8 cellular contexts compared by ENCODE assay signal in genomic region chr3:52231502-52232278, GRCh38. TPM values are rescaled to one million over a fixed set of nuclear protein-coding genes. Genes with fewer than 3 reads are reported as not detected.
DNase-seq lines count a peak whose midpoint lies in the region; ATAC-seq and TF ChIP-seq lines count a peak whose summit lies in the region.

No MANE protein-coding gene starts in this region.

- H3K27me3 ChIP-seq in BJ (ENCODE audit: control insufficient read depth, insufficient read depth, low read length): no peaks in the 10 kb centered on the region

- TF ChIP-seq CTCF in BJ (IDR thresholded peaks at IDR 0.05; ENCODE audit: insufficient read depth, low read depth, low read length) (peak; percentile 95), fibroblast of pulmonary artery (IDR thresholded peaks at IDR 0.05; ENCODE audit: low read length, missing control alignments) (peak; percentile 81)

- peaks cover 14% of the 10 kb centered on the region for H3K36me3 Mint-ChIP-seq in activated T-cell treated with anti-CD3 and anti-CD28 coated beads, Interleukin-2, amount 50 U/mL, for 4 hours (ENCODE audit: insufficient read depth)

- peak; percentile 84 to 85 for ATAC-seq in activated T-cell treated with anti-CD3 and anti-CD28 coated beads, Interleukin-2, amount 50 U/mL, for 4 hours
- no peak for ATAC-seq in HG03342 (IDR thresholded peaks at IDR 0.05; ENCODE audit: unreplicated experiment)

- CTCF ChIA-PET in BJ (lab: Yijun Ruan, JAX): interaction anchor here (0.7 to 10.7 kb wide), 17 partner anchors 8 to 120 kb away, joined by 3 to 131 read pairs (median 5); partner anchors contain the start of genes PPM1M and TLR9

- POLR2A ChIA-PET in BJ (lab: Charles Lee): no interaction called here

- H3K4me3 ChIP-seq in BJ (ENCODE audit: low read depth, low read length) (no peak overlapping the region), fibroblast of pulmonary artery (replicated peaks; ENCODE audit: low read depth, low read length) (no peak overlapping the region)

- no peaks in the 10 kb centered on the region for H3K27me3 Mint-ChIP-seq in activated T-cell treated with anti-CD3 and anti-CD28 coated beads, Interleukin-2, amount 50 U/mL, for 4 hours (ENCODE audit: low read depth)

- intact Hi-C loops in posterior vena cava (cut with DNase I): loop anchor here in 1 of 2 donors (5.0 kb wide), 1 partner anchor 451 kb away; no protein-coding TSS in a partner anchor

- no peak for DNase-seq in BJ (ENCODE audit: low read depth)
- DNase-seq in HCEC 1CT: peak; percentile 23
- peak; percentile 68 for DNase-seq in OCI-M1 (lab: John Stamatoyannopoulos, UW)
- DNase-seq in activated T-cell treated with anti-CD3 and anti-CD28 coated beads, Interleukin-2, amount 50 U/mL, for 4 hours: peak; percentile 92
- peak; percentile 59 for DNase-seq in fibroblast of pulmonary artery (ENCODE audit: low read depth)
- peak; percentile 93 for DNase-seq in posterior vena cava (ENCODE audit: low spot score)
- DNase-seq in ureter (ENCODE audit: low spot score): peak; percentile 75

- H3K36me3 ChIP-seq in BJ (ENCODE audit: control insufficient read depth, insufficient read depth, low read length): peaks cover 54% of the 10 kb centered on the region

- peaks cover 50% of the 10 kb centered on the region for H3K4me1 Mint-ChIP-seq in activated T-cell treated with anti-CD3 and anti-CD28 coated beads, Interleukin-2, amount 50 U/mL, for 4 hours (ENCODE audit: low read depth)

- no peak overlapping the region for H3K4me3 Mint-ChIP-seq in activated T-cell treated with anti-CD3 and anti-CD28 coated beads, Interleukin-2, amount 50 U/mL, for 4 hours

- no peaks in the 10 kb centered on the region for H3K9me3 Mint-ChIP-seq in activated T-cell treated with anti-CD3 and anti-CD28 coated beads, Interleukin-2, amount 50 U/mL, for 4 hours

RNA-seq across cellular contexts. Expression of gene TLR9, which starts 6.2 kb away (rescaled TPM):
- polyA plus RNA-seq in BJ (2011; rRNA removed): 0.07 TPM in 1 of 2 replicates, not detected in the other
- polyA minus RNA-seq in BJ (2011; rRNA and poly(A)+ RNA removed): 0.14 TPM in 1 of 2 replicates, not detected in the other
- total RNA-seq in activated T-cell treated with anti-CD3 and anti-CD28 coated beads, Interleukin-2, amount 50 U/mL, for 4 hours: under 1 TPM in 1 of 3 donors, not detected in 2; 0.18 TPM
- under 1 TPM; 0.46 to 0.52 TPM for total RNA-seq in posterior vena cava
- total RNA-seq in ureter: 0.26 TPM

RNA-seq across cellular contexts. Expression of gene TWF2, which starts 7.3 kb away (rescaled TPM):
- polyA plus RNA-seq in BJ (2011; rRNA removed): 109 and 205 TPM in 2 replicates
- polyA minus RNA-seq in BJ (2011; rRNA and poly(A)+ RNA removed): 61.2 and 85.8 TPM in 2 replicates
- total RNA-seq in activated T-cell treated with anti-CD3 and anti-CD28 coated beads, Interleukin-2, amount 50 U/mL, for 4 hours: 10 to 100 TPM; 69.7 to 76.5 (median 72.8) TPM
- total RNA-seq in posterior vena cava (10 to 100 TPM; 40.0 to 51.0 TPM), ureter (65.3 TPM)

RNA-seq across cellular contexts. Expression of gene PPM1M, which starts 13.9 kb away (rescaled TPM):
- polyA plus RNA-seq in BJ (2011; rRNA removed): 38.5 and 52.2 TPM in 2 replicates
- 23.4 and 43.6 TPM in 2 replicates for polyA minus RNA-seq in BJ (2011; rRNA and poly(A)+ RNA removed)
- total RNA-seq in activated T-cell treated with anti-CD3 and anti-CD28 coated beads, Interleukin-2, amount 50 U/mL, for 4 hours: 10 to 100 TPM; 26.6 to 40.0 (median 39.7) TPM
- 10 to 100 TPM; 21.1 to 28.8 TPM for total RNA-seq in posterior vena cava
- total RNA-seq in ureter: 16.1 TPM

RNA-seq across cellular contexts. Expression of gene ALAS1, which starts 33.7 kb away (rescaled TPM):
- 35.7 and 51.7 TPM in 2 replicates for polyA plus RNA-seq in BJ (2011; rRNA removed)
- polyA minus RNA-seq in BJ (2011; rRNA and poly(A)+ RNA removed): 28.5 and 59.6 TPM in 2 replicates
- total RNA-seq in activated T-cell treated with anti-CD3 and anti-CD28 coated beads, Interleukin-2, amount 50 U/mL, for 4 hours: 10 to 100 TPM; 61.8 to 70.9 (median 66.2) TPM
- total RNA-seq in posterior vena cava (10 to 100 TPM; 28.5 to 31.4 TPM), ureter (144 TPM)

RNA-seq across cellular contexts. Expression of gene WDR82, which starts 46.8 kb away (rescaled TPM):
- polyA plus RNA-seq in BJ (2011; rRNA removed): 42.3 and 62.8 TPM in 2 replicates
- polyA minus RNA-seq in BJ (2011; rRNA and poly(A)+ RNA removed): 40.4 and 42.9 TPM in 2 replicates
- total RNA-seq in activated T-cell treated with anti-CD3 and anti-CD28 coated beads, Interleukin-2, amount 50 U/mL, for 4 hours: 100 to 1,000 TPM; 107 to 119 (median 115) TPM
- total RNA-seq in posterior vena cava (10 to 100 TPM; 58.4 to 72.6 TPM), ureter (81.6 TPM)
